ENCODE assay signal across 1 cellular context in the genomic region with DNA sequence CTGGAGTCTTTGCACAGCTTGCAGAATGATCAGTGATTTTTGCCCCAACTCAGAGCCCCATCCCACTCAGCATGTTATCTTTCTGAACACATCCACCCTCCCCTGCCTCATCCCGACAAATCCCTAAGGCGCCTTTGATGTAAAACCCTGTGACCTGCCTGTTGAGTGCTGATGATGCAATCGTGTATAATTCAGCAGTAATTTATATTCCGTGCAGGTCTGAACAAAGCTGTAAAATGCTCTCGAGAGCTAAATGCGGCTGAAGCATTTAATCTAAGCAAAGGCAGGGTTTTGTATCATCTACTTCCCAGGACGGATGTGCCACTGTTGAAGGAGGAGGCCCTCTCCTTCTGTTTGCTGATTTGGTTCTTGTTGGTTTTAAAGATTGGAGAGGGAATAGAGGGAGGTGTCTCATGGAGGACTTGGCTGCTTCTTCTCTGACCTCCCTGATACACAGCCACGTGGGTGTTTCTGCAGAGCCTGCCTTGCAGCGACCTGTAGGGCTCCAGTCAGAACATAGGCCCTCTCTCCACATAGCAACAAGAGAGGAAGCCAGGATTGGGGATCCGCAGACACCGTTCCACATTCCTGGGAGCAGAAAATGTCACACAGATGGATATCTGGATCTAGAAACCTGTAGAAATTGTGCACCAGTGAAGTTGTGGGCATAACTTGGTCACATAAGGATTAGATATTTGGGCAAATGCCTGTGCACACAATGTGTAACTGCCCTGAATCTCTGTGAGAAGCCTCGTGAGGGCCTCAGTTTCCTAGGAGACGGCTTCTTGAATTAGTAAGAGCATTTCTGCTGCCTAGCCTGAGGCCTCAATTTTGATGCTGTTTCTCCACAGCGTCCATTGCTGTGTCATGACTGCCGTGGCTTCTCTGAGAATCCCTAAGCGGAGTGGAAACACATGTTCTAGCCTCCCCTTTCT.
TF ChIP-seq lines count a peak whose summit lies in the region.

No MANE protein-coding gene starts in this region.

TF ChIP-seq in K562, 482 proteins besides CTCF, POLR2A, EP300 and RAD21 (continued from another document and continues in another):
- TF ChIP-seq, protein P1, sequence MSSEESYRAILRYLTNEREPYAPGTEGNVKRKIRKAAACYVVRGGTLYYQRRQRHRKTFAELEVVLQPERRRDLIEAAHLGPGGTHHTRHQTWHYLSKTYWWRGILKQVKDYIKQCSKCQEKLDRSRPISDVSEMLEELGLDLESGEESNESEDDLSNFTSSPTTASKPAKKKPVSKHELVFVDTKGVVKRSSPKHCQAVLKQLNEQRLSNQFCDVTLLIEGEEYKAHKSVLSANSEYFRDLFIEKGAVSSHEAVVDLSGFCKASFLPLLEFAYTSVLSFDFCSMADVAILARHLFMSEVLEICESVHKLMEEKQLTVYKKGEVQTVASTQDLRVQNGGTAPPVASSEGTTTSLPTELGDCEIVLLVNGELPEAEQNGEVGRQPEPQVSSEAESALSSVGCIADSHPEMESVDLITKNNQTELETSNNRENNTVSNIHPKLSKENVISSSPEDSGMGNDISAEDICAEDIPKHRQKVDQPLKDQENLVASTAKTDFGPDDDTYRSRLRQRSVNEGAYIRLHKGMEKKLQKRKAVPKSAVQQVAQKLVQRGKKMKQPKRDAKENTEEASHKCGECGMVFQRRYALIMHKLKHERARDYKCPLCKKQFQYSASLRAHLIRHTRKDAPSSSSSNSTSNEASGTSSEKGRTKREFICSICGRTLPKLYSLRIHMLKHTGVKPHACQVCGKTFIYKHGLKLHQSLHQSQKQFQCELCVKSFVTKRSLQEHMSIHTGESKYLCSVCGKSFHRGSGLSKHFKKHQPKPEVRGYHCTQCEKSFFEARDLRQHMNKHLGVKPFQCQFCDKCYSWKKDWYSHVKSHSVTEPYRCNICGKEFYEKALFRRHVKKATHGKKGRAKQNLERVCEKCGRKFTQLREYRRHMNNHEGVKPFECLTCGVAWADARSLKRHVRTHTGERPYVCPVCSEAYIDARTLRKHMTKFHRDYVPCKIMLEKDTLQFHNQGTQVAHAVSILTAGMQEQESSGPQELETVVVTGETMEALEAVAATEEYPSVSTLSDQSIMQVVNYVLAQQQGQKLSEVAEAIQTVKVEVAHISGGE (CRISPR knock-in tag; IDR thresholded peaks at IDR 0.05) = no peak
- TF ChIP-seq ZFP30 (CRISPR knock-in tag; IDR thresholded peaks at IDR 0.05; ENCODE audit: borderline replicate concordance) (no peak), SMARCC2 (IDR thresholded peaks at IDR 0.05; ENCODE audit: low read depth) (no peak), CC2D1A (IDR thresholded peaks at IDR 0.05) (no peak), SMC3 (conservative IDR thresholded peaks at IDR 0.05; ENCODE audit: insufficient read depth, low read depth, low read length) (no peak), ZNF41 (CRISPR knock-in tag; conservative IDR thresholded peaks at IDR 0.05) (no peak), MCM3 (IDR thresholded peaks at IDR 0.05) (no peak), MYC (IDR thresholded peaks at IDR 0.05; ENCODE audit: low read depth, low read length) (no peak), MYC (CRISPR knock-in tag; IDR thresholded peaks at IDR 0.05; ENCODE audit: borderline replicate concordance, low read depth) (no peak), LCOR (CRISPR knock-in tag; IDR thresholded peaks at IDR 0.05) (no peak), RFX1 (IDR thresholded peaks at IDR 0.05) (no peak; the same call in 1 of the 2 replicates), TOE1 (IDR thresholded peaks at IDR 0.05; ENCODE audit: borderline replicate concordance) (no peak), TOE1 (CRISPR knock-in tag; IDR thresholded peaks at IDR 0.05; ENCODE audit: borderline replicate concordance, low read depth) (no peak), MBD2 (IDR thresholded peaks at IDR 0.05; ENCODE audit: borderline replicate concordance, low read depth) (no peak), TBP (optimal IDR thresholded peaks at IDR 0.05; ENCODE audit: low read depth, low read length) (no peak), FOXK1 (CRISPR knock-in tag; IDR thresholded peaks at IDR 0.05; ENCODE audit: borderline replicate concordance) (no peak), JUNB (CRISPR knock-in tag; conservative IDR thresholded peaks at IDR 0.05) (no peak)
- TF ChIP-seq, protein P2, sequence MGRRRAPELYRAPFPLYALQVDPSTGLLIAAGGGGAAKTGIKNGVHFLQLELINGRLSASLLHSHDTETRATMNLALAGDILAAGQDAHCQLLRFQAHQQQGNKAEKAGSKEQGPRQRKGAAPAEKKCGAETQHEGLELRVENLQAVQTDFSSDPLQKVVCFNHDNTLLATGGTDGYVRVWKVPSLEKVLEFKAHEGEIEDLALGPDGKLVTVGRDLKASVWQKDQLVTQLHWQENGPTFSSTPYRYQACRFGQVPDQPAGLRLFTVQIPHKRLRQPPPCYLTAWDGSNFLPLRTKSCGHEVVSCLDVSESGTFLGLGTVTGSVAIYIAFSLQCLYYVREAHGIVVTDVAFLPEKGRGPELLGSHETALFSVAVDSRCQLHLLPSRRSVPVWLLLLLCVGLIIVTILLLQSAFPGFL (CRISPR knock-in tag; IDR thresholded peaks at IDR 0.05) = no peak
- TF ChIP-seq, protein P3, sequence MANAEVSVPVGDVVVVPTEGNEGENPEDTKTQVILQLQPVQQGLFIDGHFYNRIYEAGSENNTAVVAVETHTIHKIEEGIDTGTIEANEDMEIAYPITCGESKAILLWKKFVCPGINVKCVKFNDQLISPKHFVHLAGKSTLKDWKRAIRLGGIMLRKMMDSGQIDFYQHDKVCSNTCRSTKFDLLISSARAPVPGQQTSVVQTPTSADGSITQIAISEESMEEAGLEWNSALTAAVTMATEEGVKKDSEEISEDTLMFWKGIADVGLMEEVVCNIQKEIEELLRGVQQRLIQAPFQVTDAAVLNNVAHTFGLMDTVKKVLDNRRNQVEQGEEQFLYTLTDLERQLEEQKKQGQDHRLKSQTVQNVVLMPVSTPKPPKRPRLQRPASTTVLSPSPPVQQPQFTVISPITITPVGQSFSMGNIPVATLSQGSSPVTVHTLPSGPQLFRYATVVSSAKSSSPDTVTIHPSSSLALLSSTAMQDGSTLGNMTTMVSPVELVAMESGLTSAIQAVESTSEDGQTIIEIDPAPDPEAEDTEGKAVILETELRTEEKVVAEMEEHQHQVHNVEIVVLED (CRISPR knock-in tag; IDR thresholded peaks at IDR 0.05) = no peak
- TF ChIP-seq, protein P4, sequence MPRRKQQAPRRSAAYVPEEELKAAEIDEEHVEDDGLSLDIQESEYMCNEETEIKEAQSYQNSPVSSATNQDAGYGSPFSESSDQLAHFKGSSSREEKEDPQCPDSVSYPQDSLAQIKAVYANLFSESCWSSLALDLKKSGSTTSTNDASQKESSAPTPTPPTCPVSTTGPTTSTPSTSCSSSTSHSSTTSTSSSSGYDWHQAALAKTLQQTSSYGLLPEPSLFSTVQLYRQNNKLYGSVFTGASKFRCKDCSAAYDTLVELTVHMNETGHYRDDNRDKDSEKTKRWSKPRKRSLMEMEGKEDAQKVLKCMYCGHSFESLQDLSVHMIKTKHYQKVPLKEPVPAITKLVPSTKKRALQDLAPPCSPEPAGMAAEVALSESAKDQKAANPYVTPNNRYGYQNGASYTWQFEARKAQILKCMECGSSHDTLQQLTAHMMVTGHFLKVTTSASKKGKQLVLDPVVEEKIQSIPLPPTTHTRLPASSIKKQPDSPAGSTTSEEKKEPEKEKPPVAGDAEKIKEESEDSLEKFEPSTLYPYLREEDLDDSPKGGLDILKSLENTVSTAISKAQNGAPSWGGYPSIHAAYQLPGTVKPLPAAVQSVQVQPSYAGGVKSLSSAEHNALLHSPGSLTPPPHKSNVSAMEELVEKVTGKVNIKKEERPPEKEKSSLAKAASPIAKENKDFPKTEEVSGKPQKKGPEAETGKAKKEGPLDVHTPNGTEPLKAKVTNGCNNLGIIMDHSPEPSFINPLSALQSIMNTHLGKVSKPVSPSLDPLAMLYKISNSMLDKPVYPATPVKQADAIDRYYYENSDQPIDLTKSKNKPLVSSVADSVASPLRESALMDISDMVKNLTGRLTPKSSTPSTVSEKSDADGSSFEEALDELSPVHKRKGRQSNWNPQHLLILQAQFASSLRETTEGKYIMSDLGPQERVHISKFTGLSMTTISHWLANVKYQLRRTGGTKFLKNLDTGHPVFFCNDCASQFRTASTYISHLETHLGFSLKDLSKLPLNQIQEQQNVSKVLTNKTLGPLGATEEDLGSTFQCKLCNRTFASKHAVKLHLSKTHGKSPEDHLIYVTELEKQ (CRISPR knock-in tag; IDR thresholded peaks at IDR 0.05) = no peak
- TF ChIP-seq, protein P5, sequence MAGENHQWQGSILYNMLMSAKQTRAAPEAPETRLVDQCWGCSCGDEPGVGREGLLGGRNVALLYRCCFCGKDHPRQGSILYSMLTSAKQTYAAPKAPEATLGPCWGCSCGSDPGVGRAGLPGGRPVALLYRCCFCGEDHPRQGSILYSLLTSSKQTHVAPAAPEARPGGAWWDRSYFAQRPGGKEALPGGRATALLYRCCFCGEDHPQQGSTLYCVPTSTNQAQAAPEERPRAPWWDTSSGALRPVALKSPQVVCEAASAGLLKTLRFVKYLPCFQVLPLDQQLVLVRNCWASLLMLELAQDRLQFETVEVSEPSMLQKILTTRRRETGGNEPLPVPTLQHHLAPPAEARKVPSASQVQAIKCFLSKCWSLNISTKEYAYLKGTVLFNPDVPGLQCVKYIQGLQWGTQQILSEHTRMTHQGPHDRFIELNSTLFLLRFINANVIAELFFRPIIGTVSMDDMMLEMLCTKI (IDR thresholded peaks at IDR 0.05; ENCODE audit: partially characterized antibody) = no peak
- TF ChIP-seq, protein P6, sequence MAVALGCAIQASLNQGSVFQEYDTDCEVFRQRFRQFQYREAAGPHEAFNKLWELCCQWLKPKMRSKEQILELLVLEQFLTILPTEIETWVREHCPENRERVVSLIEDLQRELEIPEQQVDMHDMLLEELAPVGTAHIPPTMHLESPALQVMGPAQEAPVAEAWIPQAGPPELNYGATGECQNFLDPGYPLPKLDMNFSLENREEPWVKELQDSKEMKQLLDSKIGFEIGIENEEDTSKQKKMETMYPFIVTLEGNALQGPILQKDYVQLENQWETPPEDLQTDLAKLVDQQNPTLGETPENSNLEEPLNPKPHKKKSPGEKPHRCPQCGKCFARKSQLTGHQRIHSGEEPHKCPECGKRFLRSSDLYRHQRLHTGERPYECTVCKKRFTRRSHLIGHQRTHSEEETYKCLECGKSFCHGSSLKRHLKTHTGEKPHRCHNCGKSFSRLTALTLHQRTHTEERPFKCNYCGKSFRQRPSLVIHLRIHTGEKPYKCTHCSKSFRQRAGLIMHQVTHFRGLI (CRISPR knock-in tag; IDR thresholded peaks at IDR 0.05) = no peak
- TF ChIP-seq, protein P7, sequence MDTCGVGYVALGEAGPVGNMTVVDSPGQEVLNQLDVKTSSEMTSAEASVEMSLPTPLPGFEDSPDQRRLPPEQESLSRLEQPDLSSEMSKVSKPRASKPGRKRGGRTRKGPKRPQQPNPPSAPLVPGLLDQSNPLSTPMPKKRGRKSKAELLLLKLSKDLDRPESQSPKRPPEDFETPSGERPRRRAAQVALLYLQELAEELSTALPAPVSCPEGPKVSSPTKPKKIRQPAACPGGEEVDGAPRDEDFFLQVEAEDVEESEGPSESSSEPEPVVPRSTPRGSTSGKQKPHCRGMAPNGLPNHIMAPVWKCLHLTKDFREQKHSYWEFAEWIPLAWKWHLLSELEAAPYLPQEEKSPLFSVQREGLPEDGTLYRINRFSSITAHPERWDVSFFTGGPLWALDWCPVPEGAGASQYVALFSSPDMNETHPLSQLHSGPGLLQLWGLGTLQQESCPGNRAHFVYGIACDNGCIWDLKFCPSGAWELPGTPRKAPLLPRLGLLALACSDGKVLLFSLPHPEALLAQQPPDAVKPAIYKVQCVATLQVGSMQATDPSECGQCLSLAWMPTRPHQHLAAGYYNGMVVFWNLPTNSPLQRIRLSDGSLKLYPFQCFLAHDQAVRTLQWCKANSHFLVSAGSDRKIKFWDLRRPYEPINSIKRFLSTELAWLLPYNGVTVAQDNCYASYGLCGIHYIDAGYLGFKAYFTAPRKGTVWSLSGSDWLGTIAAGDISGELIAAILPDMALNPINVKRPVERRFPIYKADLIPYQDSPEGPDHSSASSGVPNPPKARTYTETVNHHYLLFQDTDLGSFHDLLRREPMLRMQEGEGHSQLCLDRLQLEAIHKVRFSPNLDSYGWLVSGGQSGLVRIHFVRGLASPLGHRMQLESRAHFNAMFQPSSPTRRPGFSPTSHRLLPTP (IDR thresholded peaks at IDR 0.05; ENCODE audit: borderline replicate concordance, extremely low read depth, insufficient read length) = no peak
- TF ChIP-seq, protein P8, sequence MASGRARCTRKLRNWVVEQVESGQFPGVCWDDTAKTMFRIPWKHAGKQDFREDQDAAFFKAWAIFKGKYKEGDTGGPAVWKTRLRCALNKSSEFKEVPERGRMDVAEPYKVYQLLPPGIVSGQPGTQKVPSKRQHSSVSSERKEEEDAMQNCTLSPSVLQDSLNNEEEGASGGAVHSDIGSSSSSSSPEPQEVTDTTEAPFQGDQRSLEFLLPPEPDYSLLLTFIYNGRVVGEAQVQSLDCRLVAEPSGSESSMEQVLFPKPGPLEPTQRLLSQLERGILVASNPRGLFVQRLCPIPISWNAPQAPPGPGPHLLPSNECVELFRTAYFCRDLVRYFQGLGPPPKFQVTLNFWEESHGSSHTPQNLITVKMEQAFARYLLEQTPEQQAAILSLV (tag; IDR thresholded peaks at IDR 0.05) = peak; percentile 55; the same call in 1 of the 2 replicates
- TF ChIP-seq, protein P9, sequence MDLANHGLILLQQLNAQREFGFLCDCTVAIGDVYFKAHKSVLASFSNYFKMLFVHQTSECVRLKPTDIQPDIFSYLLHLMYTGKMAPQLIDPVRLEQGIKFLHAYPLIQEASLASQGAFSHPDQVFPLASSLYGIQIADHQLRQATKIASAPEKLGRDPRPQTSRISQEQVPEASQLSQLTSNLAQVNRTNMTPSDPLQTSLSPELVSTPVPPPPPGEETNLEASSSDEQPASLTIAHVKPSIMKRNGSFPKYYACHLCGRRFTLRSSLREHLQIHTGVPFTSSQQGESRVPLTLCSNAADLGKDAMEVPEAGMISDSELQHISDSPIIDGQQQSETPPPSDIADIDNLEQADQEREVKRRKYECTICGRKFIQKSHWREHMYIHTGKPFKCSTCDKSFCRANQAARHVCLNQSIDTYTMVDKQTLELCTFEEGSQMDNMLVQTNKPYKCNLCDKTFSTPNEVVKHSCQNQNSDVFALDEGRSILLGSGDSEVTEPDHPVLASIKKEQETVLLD (IDR thresholded peaks at IDR 0.05) = no peak
- TF ChIP-seq, protein P10, sequence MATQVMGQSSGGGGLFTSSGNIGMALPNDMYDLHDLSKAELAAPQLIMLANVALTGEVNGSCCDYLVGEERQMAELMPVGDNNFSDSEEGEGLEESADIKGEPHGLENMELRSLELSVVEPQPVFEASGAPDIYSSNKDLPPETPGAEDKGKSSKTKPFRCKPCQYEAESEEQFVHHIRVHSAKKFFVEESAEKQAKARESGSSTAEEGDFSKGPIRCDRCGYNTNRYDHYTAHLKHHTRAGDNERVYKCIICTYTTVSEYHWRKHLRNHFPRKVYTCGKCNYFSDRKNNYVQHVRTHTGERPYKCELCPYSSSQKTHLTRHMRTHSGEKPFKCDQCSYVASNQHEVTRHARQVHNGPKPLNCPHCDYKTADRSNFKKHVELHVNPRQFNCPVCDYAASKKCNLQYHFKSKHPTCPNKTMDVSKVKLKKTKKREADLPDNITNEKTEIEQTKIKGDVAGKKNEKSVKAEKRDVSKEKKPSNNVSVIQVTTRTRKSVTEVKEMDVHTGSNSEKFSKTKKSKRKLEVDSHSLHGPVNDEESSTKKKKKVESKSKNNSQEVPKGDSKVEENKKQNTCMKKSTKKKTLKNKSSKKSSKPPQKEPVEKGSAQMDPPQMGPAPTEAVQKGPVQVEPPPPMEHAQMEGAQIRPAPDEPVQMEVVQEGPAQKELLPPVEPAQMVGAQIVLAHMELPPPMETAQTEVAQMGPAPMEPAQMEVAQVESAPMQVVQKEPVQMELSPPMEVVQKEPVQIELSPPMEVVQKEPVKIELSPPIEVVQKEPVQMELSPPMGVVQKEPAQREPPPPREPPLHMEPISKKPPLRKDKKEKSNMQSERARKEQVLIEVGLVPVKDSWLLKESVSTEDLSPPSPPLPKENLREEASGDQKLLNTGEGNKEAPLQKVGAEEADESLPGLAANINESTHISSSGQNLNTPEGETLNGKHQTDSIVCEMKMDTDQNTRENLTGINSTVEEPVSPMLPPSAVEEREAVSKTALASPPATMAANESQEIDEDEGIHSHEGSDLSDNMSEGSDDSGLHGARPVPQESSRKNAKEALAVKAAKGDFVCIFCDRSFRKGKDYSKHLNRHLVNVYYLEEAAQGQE (CRISPR knock-in tag; IDR thresholded peaks at IDR 0.05; ENCODE audit: low read depth) = no peak
